ENCODE assay signal across 34 cellular contexts in the genomic region with DNA sequence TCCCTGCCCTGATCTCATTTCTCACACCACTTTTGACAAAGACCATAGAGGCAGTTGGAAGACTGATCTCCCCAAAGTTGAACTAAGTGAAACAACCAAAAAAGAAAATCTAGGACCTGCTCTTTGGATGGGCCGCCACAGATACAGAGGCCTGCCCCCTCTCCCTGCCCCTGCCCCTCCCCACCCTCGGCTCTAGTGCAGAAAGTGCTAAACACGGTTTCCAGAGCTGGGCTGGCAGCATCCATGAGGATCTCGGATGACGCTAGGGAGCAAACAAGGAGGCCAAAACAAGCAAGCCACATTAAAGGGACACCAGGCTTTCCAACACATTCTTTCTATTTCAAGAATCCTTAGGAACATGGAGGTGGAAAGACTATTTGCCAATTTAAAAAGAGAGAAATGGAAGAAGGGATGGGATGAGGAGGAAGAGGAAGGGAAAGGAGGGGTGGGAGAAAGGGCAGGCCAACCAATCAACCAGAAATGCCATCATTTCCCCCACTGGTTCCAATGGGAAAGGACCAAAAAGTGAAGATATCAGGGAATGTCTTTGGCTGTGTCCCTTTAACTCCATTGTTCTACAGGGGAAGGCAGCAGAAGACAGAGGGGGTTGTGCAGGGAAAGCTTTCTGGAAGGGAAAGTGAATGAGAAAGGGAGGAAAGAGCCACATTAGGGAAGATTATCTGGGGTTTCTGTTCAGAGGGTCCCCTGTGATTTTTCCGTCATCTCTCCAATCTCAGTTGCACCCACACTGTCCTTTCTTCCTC. TPM values are rescaled to one million over a fixed set of nuclear protein-coding genes. Genes with fewer than 3 reads are reported as not detected.
"Had no signal": no experiment of that assay in that cellular context is flagged by ENCODE, and none has a peak within 500 bp of the region (broad histone marks: within the 10 kb centered on the region; RNA-seq: fewer than 3 reads in every experiment).

No MANE protein-coding gene starts in this region.

- H3K4me1 ChIP-seq: sigmoid colon, spleen, transverse colon, upper lobe of right lung had no signal

- H3K4me3 ChIP-seq: left lung, lung, ovary, prostate gland, sigmoid colon, spleen, testis, thyroid gland, transverse colon, upper lobe of right lung had no signal

- ATAC-seq: left colon; left lung; natural killer cell; stimulated activated effector memory CD8-positive, alpha-beta T cell treated with anti-CD3 and anti-CD28 coated beads, Interleukin-12 subunit alpha, Interleukin-12 subunit beta, amount 100 ng/mL, for 72 hours; stimulated activated naive CD8-positive, alpha-beta T cell treated with anti-CD3 and anti-CD28 coated beads, Interleukin-15, amount 100 ng/mL, for 72 hours; upper lobe of right lung had no signal

- H3K36me3 ChIP-seq: left lung, neutrophil, ovary, prostate gland, sigmoid colon, spleen, thyroid gland, upper lobe of right lung had no signal

- H3K4me3 Mint-ChIP-seq: immature natural killer cell; mesothelial cell of epicardium; naive B cell; natural killer cell; nephron progenitor cell; stimulated activated effector memory CD8-positive, alpha-beta T cell treated with anti-CD3 and anti-CD28 coated beads, Interleukin-12 subunit alpha, Interleukin-12 subunit beta, amount 100 ng/mL, for 72 hours; stimulated activated naive CD8-positive, alpha-beta T cell treated with anti-CD3 and anti-CD28 coated beads, Interleukin-15, amount 100 ng/mL, for 72 hours had no signal

- DNase-seq: head of caudate nucleus; hypothalamus; immature natural killer cell; kidney; left colon; left lung; mesendoderm; naive B cell; natural killer cell; nephron progenitor cell; occipital lobe; ovary; retina; sigmoid colon; small intestine; spleen; stimulated activated CD4-positive, alpha-beta T cell treated with anti-CD3 and anti-CD28 coated beads, Interleukin-4, amount 100 ng/mL, for 24 hours; stimulated activated naive CD4-positive, alpha-beta T cell treated with Interleukin-2 at 50 U/mL for 16 hours; stimulated activated naive CD8-positive, alpha-beta T cell treated with anti-CD3 and anti-CD28 coated beads, Interleukin-15, amount 100 ng/mL, for 72 hours; substantia nigra; testis; thyroid gland; transverse colon; upper lobe of right lung had no signal

- H3K9me3 Mint-ChIP-seq: immature natural killer cell; mesothelial cell of epicardium; naive B cell; natural killer cell; nephron progenitor cell; stimulated activated effector memory CD8-positive, alpha-beta T cell treated with anti-CD3 and anti-CD28 coated beads, Interleukin-12 subunit alpha, Interleukin-12 subunit beta, amount 100 ng/mL, for 72 hours; stimulated activated naive CD8-positive, alpha-beta T cell treated with anti-CD3 and anti-CD28 coated beads, Interleukin-15, amount 100 ng/mL, for 72 hours had no signal

- H3K27me3 ChIP-seq: left lung, neutrophil, ovary, sigmoid colon, spleen, testis, thyroid gland, transverse colon, upper lobe of right lung had no signal

- H3K27ac Mint-ChIP-seq: mesothelial cell of epicardium; naive B cell; natural killer cell; nephron progenitor cell; stimulated activated effector memory CD8-positive, alpha-beta T cell treated with anti-CD3 and anti-CD28 coated beads, Interleukin-12 subunit alpha, Interleukin-12 subunit beta, amount 100 ng/mL, for 72 hours; stimulated activated naive CD8-positive, alpha-beta T cell treated with anti-CD3 and anti-CD28 coated beads, Interleukin-15, amount 100 ng/mL, for 72 hours had no signal

- H3K9me3 ChIP-seq: left lung, neutrophil, ovary, prostate gland, sigmoid colon, spleen, testis, thyroid gland, transverse colon, upper lobe of right lung had no signal

- H3K27me3 Mint-ChIP-seq: stimulated activated naive CD8-positive, alpha-beta T cell treated with anti-CD3 and anti-CD28 coated beads, Interleukin-15, amount 100 ng/mL, for 72 hours had no signal

- H3K27ac ChIP-seq: left lung, neutrophil, ovary, prostate gland, sigmoid colon, spleen, testis, thyroid gland, transverse colon, upper lobe of right lung had no signal

- H3K4me1 Mint-ChIP-seq: immature natural killer cell; mesothelial cell of epicardium; naive B cell; natural killer cell; stimulated activated effector memory CD8-positive, alpha-beta T cell treated with anti-CD3 and anti-CD28 coated beads, Interleukin-12 subunit alpha, Interleukin-12 subunit beta, amount 100 ng/mL, for 72 hours; stimulated activated naive CD8-positive, alpha-beta T cell treated with anti-CD3 and anti-CD28 coated beads, Interleukin-15, amount 100 ng/mL, for 72 hours had no signal

- FAIRE-seq: islet of Langerhans, kidney, small intestine, urothelium cell line had no signal

- H3K36me3 Mint-ChIP-seq: immature natural killer cell; naive B cell; natural killer cell; stimulated activated effector memory CD8-positive, alpha-beta T cell treated with anti-CD3 and anti-CD28 coated beads, Interleukin-12 subunit alpha, Interleukin-12 subunit beta, amount 100 ng/mL, for 72 hours had no signal

RNA-seq across cellular contexts. Expression of a gene that starts 38.3 kb away (rescaled TPM):
- total RNA-seq: mononuclear cell, natural killer cell, occipital lobe, right cardiac atrium, sigmoid colon, spleen had no signal
- polyA plus RNA-seq: immature natural killer cell, ovary, right cardiac atrium had no signal

RNA-seq across cellular contexts. Expression of a gene that starts 55.8 kb away (rescaled TPM):
- total RNA-seq: lower leg skin, lung, mononuclear cell, natural killer cell, occipital lobe, right cardiac atrium, sigmoid colon, spleen, thyroid gland, transverse colon had no signal
- polyA plus RNA-seq: immature natural killer cell, ovary, right cardiac atrium, spleen had no signal
